9 cellular contexts compared by ENCODE assay signal in genomic region chr1:25743164-25744139, GRCh38. TPM values are rescaled to one million over a fixed set of nuclear protein-coding genes. Genes with fewer than 3 reads are reported as not detected.
DNase-seq lines count a peak whose midpoint lies in the region; TF ChIP-seq lines count a peak whose summit lies in the region.
"Had no signal": no experiment of that assay in that cellular context is flagged by ENCODE, and none has a peak within 500 bp of the region (broad histone marks: within the 10 kb centered on the region; RNA-seq: fewer than 3 reads in every experiment).

No MANE protein-coding gene starts in this region.

- H3K36me3 Mint-ChIP-seq in osteocyte (ENCODE audit: unreplicated experiment), result peaks cover 10% of the 10 kb centered on the region

- TF ChIP-seq EP300 in SK-N-SH (IDR thresholded peaks at IDR 0.05; ENCODE audit: borderline replicate concordance in 1 of 2, low read depth in 1 of 2, low read length in 1 of 2), result no peak

- H3K4me3 ChIP-seq in BLaER1 (peak overlapping the region; percentile 31; the same call in 1 of the 2 replicates), SK-N-SH (ENCODE audit: low read depth in 2 of 2, low read length in 1 of 2) (no peak overlapping the region)

- H3K9me3 ChIP-seq in BLaER1 (no peaks in the 10 kb centered on the region), SK-N-SH (no peaks in the 10 kb centered on the region)

- peak overlapping the region; percentile 85 for H3K27ac Mint-ChIP-seq in osteocyte (ENCODE audit: unreplicated experiment)
- H3K27ac Mint-ChIP-seq: activated T-helper 1 cell treated with anti-CD3 and anti-CD28 coated beads, Interleukin-12 subunit alpha, Interleukin-12 subunit beta, Interleukin-2, Interleukin-4 antibody, amounts not matched to agents 30 ng/mL and 10 ng/mL and 1 ng/mL, durations not matched to agents 14 hours and 24 hours and 36 hours had no signal

- peaks cover 48% of the 10 kb centered on the region for H3K4me1 Mint-ChIP-seq in osteocyte (ENCODE audit: unreplicated experiment)

- CTCF ChIA-PET in GM10248 (lab: Yijun Ruan, JAX) (no interaction called here), SK-N-SH (lab: Yijun Ruan, JAX) (interaction anchor here (0.6 to 3.4 kb wide), 21 partner anchors 10 to 206 kb away, joined by 3 to 25 read pairs (median 3); no protein-coding TSS in a partner anchor)

- peak; percentile 93 for DNase-seq in NCI-H82 (lab: John Stamatoyannopoulos, UW)
- peak; percentile 92 for DNase-seq in fibroblast of the conjunctiva (ENCODE audit: low read depth)
- peak; percentile 93 for DNase-seq in osteocyte (ENCODE audit: extremely low spot score, unreplicated experiment)
- DNase-seq in NCI-H510A (lab: John Stamatoyannopoulos, UW), result no peak
- DNase-seq in GM10248 (ENCODE audit: extremely low spot score), result no peak
- DNase-seq in SK-N-SH, result no peak
- no peak for DNase-seq in effector CD8-positive, alpha-beta T cell (lab: John Stamatoyannopoulos, UW)

- H3K27ac ChIP-seq in BLaER1 (peak overlapping the region; percentile 59), SK-N-SH (ENCODE audit: low read depth in 2 of 2, low read length in 1 of 2) (peak overlapping the region in 1 of 2 experiments; percentile 54; a peak in 1 of 4 replicates)

- peak overlapping the region; percentile 83 for H3K4me2 ChIP-seq in BLaER1
- no peak overlapping the region for H3K4me2 ChIP-seq in SK-N-SH

- H3K79me2 ChIP-seq in SK-N-SH (ENCODE audit: insufficient read depth), result no peaks in the 10 kb centered on the region

- H4K20me1 ChIP-seq in BLaER1 (no peaks in the 10 kb centered on the region), SK-N-SH (ENCODE audit: insufficient read depth) (no peaks in the 10 kb centered on the region)

- no peaks in the 10 kb centered on the region for H3F3A ChIP-seq in SK-N-SH (replicated peaks; ENCODE audit: insufficient read depth)

- H3K4me1 ChIP-seq in BLaER1 (peaks cover 39% of the 10 kb centered on the region), SK-N-SH (ENCODE audit: control insufficient read depth in 1 of 2, insufficient read depth in 2 of 2, low read depth in 1 of 2, low read length in 1 of 2) (peaks cover 0 to 35% of the 10 kb centered on the region in 2 experiments; a peak in 1 of 4 replicates)

- WGBS in SK-N-SH (ENCODE audit: low lambda C conversion rate), result 67% methylated on average over 15 of the region's 17 CpGs

- peak overlapping the region; percentile 62 for H3K9ac ChIP-seq in BLaER1
- H3K9ac ChIP-seq in SK-N-SH, result no peak overlapping the region

- TF ChIP-seq CTCF in osteocyte (IDR thresholded peaks at IDR 0.05) (no peak), GM10248 (IDR thresholded peaks at IDR 0.05; ENCODE audit: control extremely low read depth, extremely low read depth, low read depth, missing control alignments) (no peak), SK-N-SH (IDR thresholded peaks at IDR 0.05) (no peak)

- POLR2A ChIA-PET in GM10248 (lab: Yijun Ruan, JAX), result interaction anchor here (0.6 kb wide), 1 partner anchor 1297 kb away, joined by 5 read pairs; no protein-coding TSS in a partner anchor
- POLR2A ChIA-PET in SK-N-SH (lab: Yijun Ruan, JAX), result interaction anchor here (0.9 to 1.2 kb wide), 2 partner anchors 11 to 16 kb away, joined by 3 to 4 read pairs; no protein-coding TSS in a partner anchor

- H2AFZ ChIP-seq in SK-N-SH (ENCODE audit: low read depth), result no peak overlapping the region

- H3K36me3 ChIP-seq in BLaER1 (no peaks in the 10 kb centered on the region), SK-N-SH (replicated peaks in 1 of 2; ENCODE audit: control insufficient read depth in 1 of 2, insufficient read depth in 2 of 2, low read length in 1 of 2) (no peaks in the 10 kb centered on the region)

- no peaks in the 10 kb centered on the region for H3K9me2 ChIP-seq in SK-N-SH

- no peak overlapping the region for H3K4me3 Mint-ChIP-seq in osteocyte (ENCODE audit: unreplicated experiment)
- H3K4me3 Mint-ChIP-seq: activated T-helper 1 cell treated with anti-CD3 and anti-CD28 coated beads, Interleukin-12 subunit alpha, Interleukin-12 subunit beta, Interleukin-2, Interleukin-4 antibody, amounts not matched to agents 30 ng/mL and 10 ng/mL and 1 ng/mL, durations not matched to agents 14 hours and 24 hours and 36 hours had no signal

- H3K27me3 ChIP-seq in BLaER1, result no peaks in the 10 kb centered on the region
- no peaks in the 10 kb centered on the region for H3K27me3 ChIP-seq in SK-N-SH (ENCODE audit: insufficient read depth)

- H3K27me3 Mint-ChIP-seq in osteocyte (ENCODE audit: unreplicated experiment), result peaks cover 12% of the 10 kb centered on the region

- no peaks in the 10 kb centered on the region for H3K9me3 Mint-ChIP-seq in osteocyte (ENCODE audit: unreplicated experiment)
- H3K9me3 Mint-ChIP-seq: activated T-helper 1 cell treated with anti-CD3 and anti-CD28 coated beads, Interleukin-12 subunit alpha, Interleukin-12 subunit beta, Interleukin-2, Interleukin-4 antibody, amounts not matched to agents 30 ng/mL and 10 ng/mL and 1 ng/mL, durations not matched to agents 14 hours and 24 hours and 36 hours had no signal

- TF ChIP-seq RAD21 in SK-N-SH (IDR thresholded peaks at IDR 0.05; ENCODE audit: low read length), result no peak

TF ChIP-seq in SK-N-SH, 30 proteins besides CTCF, POLR2A, EP300 and RAD21 (continues in another document):
- no peak for TF ChIP-seq GABPA (IDR thresholded peaks at IDR 0.05; ENCODE audit: low read depth)
- no peak for TF ChIP-seq NFIC (IDR thresholded peaks at IDR 0.05; ENCODE audit: borderline replicate concordance)
- TF ChIP-seq FOXM1 (IDR thresholded peaks at IDR 0.05; ENCODE audit: low read depth), result no peak
- TF ChIP-seq USF2 (IDR thresholded peaks at IDR 0.05; ENCODE audit: borderline replicate concordance, low read depth, low read length), result no peak
- TF ChIP-seq EZH2phosphoT487 (IDR thresholded peaks at IDR 0.05; ENCODE audit: borderline replicate concordance, low read depth), result no peak
- no peak for TF ChIP-seq MXI1 (IDR thresholded peaks at IDR 0.05; ENCODE audit: low read depth, low read length)
- TF ChIP-seq PBX3 (IDR thresholded peaks at IDR 0.05), result no peak
- TF ChIP-seq TEAD4 (IDR thresholded peaks at IDR 0.05; ENCODE audit: borderline replicate concordance, insufficient read depth), result no peak
- TF ChIP-seq FOSL2 (IDR thresholded peaks at IDR 0.05; ENCODE audit: borderline replicate concordance, low read depth), result no peak
- no peak for TF ChIP-seq TAF1 (IDR thresholded peaks at IDR 0.05; ENCODE audit: borderline replicate concordance, low read depth, low read length)
- TF ChIP-seq SIN3A (IDR thresholded peaks at IDR 0.05; ENCODE audit: borderline replicate concordance, low read depth, low read length), result no peak
- TF ChIP-seq GATA2 (CRISPR knock-in tag; IDR thresholded peaks at IDR 0.05), result no peak
- no peak for TF ChIP-seq IRF3 (IDR thresholded peaks at IDR 0.05; ENCODE audit: low read depth, low read length)

RNA-seq across cellular contexts. Expression of gene SELENON, which starts 56.5 kb away (rescaled TPM):
- 126 and 129 TPM in 2 replicates for total RNA-seq in osteocyte
- polyA plus RNA-seq in SK-N-SH (2012; rRNA removed), result 32.7 and 56.2 TPM in 2 replicates
- polyA plus RNA-seq in SK-N-SH (2012; cell fraction: cytosol; rRNA removed), result 42.6 and 69.9 TPM in 2 replicates
- polyA plus RNA-seq in SK-N-SH (2012; cell fraction: nucleus; rRNA removed), result 38.4 and 59.7 TPM in 2 replicates

Comparison
In these comparisons a context has a peak if more than half of its experiments do, and no peak if none do; other contexts are left out.
1. DNase-seq: peak in NCI-H82 (single experiment), fibroblast of the conjunctiva (single experiment) and osteocyte (single experiment); none in NCI-H510A (single experiment), GM10248 (single experiment), SK-N-SH (single experiment) and effector CD8-positive, alpha-beta T cell (single experiment).